36 cellular contexts compared by ENCODE assay signal in genomic region chr11:114524122-114524521, GRCh38. TPM values are rescaled to one million over a fixed set of nuclear protein-coding genes. Genes with fewer than 3 reads are reported as not detected.
"Had no signal": no experiment of that assay in that cellular context is flagged by ENCODE, and none has a peak within 500 bp of the region (broad histone marks: within the 10 kb centered on the region; RNA-seq: fewer than 3 reads in every experiment).

No MANE protein-coding gene starts in this region.

- ATAC-seq: Panc1, Right ventricle myocardium inferior, SK-N-SH treated with all-trans-retinoic acid at 6 μM for 48 hours, T-cell had no signal

- DNase-seq: Kasumi-1, KG1, MG63, NCI-H1092, NCI-H1105, NCI-H1417, NCI-H1436, NCI-H146, NCI-H1694, NCI-H187, NCI-H1930, NCI-H2029 treated with DMSO at 0.1 percent for 48 hours, NCI-H2081 treated with DMSO at 0.1 percent for 48 hours, NCI-H2107, NCI-H2171, NCI-H226, NCI-H446 treated with DMSO at 0.1 percent for 48 hours, NCI-H510A, NCI-H524, NCI-H526, NCI-H69, NCI-H748 treated with DMSO at 0.1 percent for 48 hours, NCI-H82, PC-9, SHP77, SIG-M5, SJCRH30, T-cell had no signal

- H3K4me3 ChIP-seq: MG63, PC-9, SJCRH30, SK-N-MC had no signal

- H3K4me2 ChIP-seq: PC-9 had no signal

- H2AFZ ChIP-seq: PC-9 had no signal

- H3K27me3 ChIP-seq: MG63, SJCRH30 had no signal

- H3K27ac Mint-ChIP-seq: T-cell had no signal

- H3K36me3 ChIP-seq: MG63, SJCRH30 had no signal

- H3K27ac ChIP-seq: PC-9, RWPE1, SJCRH30, SK-N-MC had no signal

- H3K4me1 Mint-ChIP-seq: T-cell had no signal

- H3K4me1 ChIP-seq: SJCRH30 had no signal

- H3K36me3 Mint-ChIP-seq: T-cell had no signal

- H3K9me3 ChIP-seq: MG63, SJCRH30 had no signal

- H3K4me3 Mint-ChIP-seq: T-cell had no signal

RNA-seq across cellular contexts. Expression of gene NXPE1, which starts 35.6 kb away (rescaled TPM):
- total RNA-seq: M059J, PC-9, Right ventricle myocardium inferior, RPMI7951, SJCRH30, SK-MEL-5, T-cell had no signal
